ENCODE assay signal across 23 cellular contexts in genomic region chr19:56117376-56117884, GRCh38. TPM values are rescaled to one million over a fixed set of nuclear protein-coding genes. Genes with fewer than 3 reads are reported as not detected.
DNase-seq lines count a peak whose midpoint lies in the region; ATAC-seq and TF ChIP-seq lines count a peak whose summit lies in the region.
"Had no signal": no experiment of that assay in that cellular context is flagged by ENCODE, and none has a peak within 500 bp of the region (broad histone marks: within the 10 kb centered on the region; RNA-seq: fewer than 3 reads in every experiment).

No MANE protein-coding gene starts in this region.

- peak overlapping the region in 5 of 8 donors; percentile 91 to 100 (median 98) for H3K27ac ChIP-seq in spleen
- H3K27ac ChIP-seq: HL-60, ovary had no signal

- no peaks in the 10 kb centered on the region for H3K9me3 Mint-ChIP-seq in activated naive CD8-positive, alpha-beta T cell (ENCODE audit: low read depth)
- no peaks in the 10 kb centered on the region for H3K9me3 Mint-ChIP-seq in activated naive CD8-positive, alpha-beta T cell treated with anti-CD3 and anti-CD28 coated beads, Interleukin-2, amount 50 U/mL, for 24 hours
- no peaks in the 10 kb centered on the region for H3K9me3 Mint-ChIP-seq in activated B cell treated with CpG ODN at 0.5 μM for 24 hours
- H3K9me3 Mint-ChIP-seq: activated naive CD4-positive, alpha-beta T cell treated with anti-CD3 and anti-CD28 coated beads for 36 hours; endodermal cell had no signal

- no peak for ATAC-seq in activated naive CD8-positive, alpha-beta T cell treated with anti-CD3 and anti-CD28 coated beads, Interleukin-2, amount 50 U/mL, for 24 hours
- ATAC-seq in activated B cell treated with CpG ODN at 0.5 μM for 24 hours (ENCODE audit: low read depth) (no peak), GM18868 (IDR thresholded peaks at IDR 0.05; ENCODE audit: unreplicated experiment) (no peak)
- ATAC-seq: left ventricle myocardium superior, right cardiac atrium had no signal

- TF ChIP-seq POLR2A in spleen (IDR thresholded peaks at IDR 0.05) = no peak

- H3K4me1 ChIP-seq in iPS-15b (ENCODE audit: control insufficient read depth, insufficient read depth, low read length) (peaks cover 16% of the 10 kb centered on the region), spleen (peaks cover 65 to 92% (median 87%) of the 10 kb centered on the region in 6 donors)

- DNase-seq in activated naive CD8-positive, alpha-beta T cell treated with anti-CD3 and anti-CD28 coated beads, Interleukin-2, amount 50 U/mL, for 24 hours = no peak
- no peak for DNase-seq in activated B cell treated with CpG ODN at 0.5 μM for 24 hours
- DNase-seq in spleen = no peak
- no peak for DNase-seq in GM10248 (ENCODE audit: extremely low spot score)
- no peak for DNase-seq in NCI-H2029 treated with DMSO at 0.1 percent for 48 hours (lab: John Stamatoyannopoulos, UW)
- DNase-seq: activated CD4-positive, alpha-beta T cell treated with anti-CD3 and anti-CD28 coated beads for 48 hours; activated naive CD4-positive, alpha-beta T cell treated with anti-CD3 and anti-CD28 coated beads for 36 hours; aorta; C1 segment of cervical spinal cord; head of caudate nucleus; left ventricle myocardium superior; MG63; NCI-H1436 treated with DMSO at 0.1 percent for 48 hours; ovary; substantia nigra; SW 1271 had no signal

- H3K27me3 Mint-ChIP-seq in activated naive CD8-positive, alpha-beta T cell = no peaks in the 10 kb centered on the region
- no peaks in the 10 kb centered on the region for H3K27me3 Mint-ChIP-seq in activated naive CD8-positive, alpha-beta T cell treated with anti-CD3 and anti-CD28 coated beads, Interleukin-2, amount 50 U/mL, for 24 hours
- no peaks in the 10 kb centered on the region for H3K27me3 Mint-ChIP-seq in activated B cell treated with CpG ODN at 0.5 μM for 24 hours

- H3K27me3 ChIP-seq in iPS-15b (ENCODE audit: control insufficient read depth, insufficient read depth, low read length) (no peaks in the 10 kb centered on the region), spleen (replicated peaks in 1 of 7) (no peaks in the 10 kb centered on the region)
- H3K27me3 ChIP-seq: MG63, ovary had no signal

- peaks cover 50% of the 10 kb centered on the region for H3K4me1 Mint-ChIP-seq in activated naive CD8-positive, alpha-beta T cell (ENCODE audit: low read depth)
- peaks cover 58% of the 10 kb centered on the region for H3K4me1 Mint-ChIP-seq in activated naive CD8-positive, alpha-beta T cell treated with anti-CD3 and anti-CD28 coated beads, Interleukin-2, amount 50 U/mL, for 24 hours
- H3K4me1 Mint-ChIP-seq in activated B cell treated with CpG ODN at 0.5 μM for 24 hours = peaks cover 73% of the 10 kb centered on the region

- no peak for TF ChIP-seq CTCF in activated B cell treated with CpG ODN at 0.5 μM for 24 hours (IDR thresholded peaks at IDR 0.05)
- no peak for TF ChIP-seq CTCF in spleen (IDR thresholded peaks at IDR 0.05 in 8 of 11, conservative IDR thresholded peaks at IDR 0.05 in 3 of 11)
- no peak for TF ChIP-seq CTCF in GM10248 (IDR thresholded peaks at IDR 0.05; ENCODE audit: control extremely low read depth, extremely low read depth, low read depth, missing control alignments)

- peak overlapping the region; percentile 54 for H3K9ac ChIP-seq in iPS-15b (ENCODE audit: low read depth, low read length)

- CTCF ChIA-PET in activated B cell treated with CpG ODN at 0.5 μM for 24 hours (lab: Charles Lee) = no interaction called here
- CTCF ChIA-PET in GM10248 (lab: Yijun Ruan, JAX) = interaction anchor here (1.6 kb wide), 1 partner anchor 10 kb away, joined by 4 read pairs; no protein-coding TSS in a partner anchor

- H3K4me3 Mint-ChIP-seq in activated naive CD8-positive, alpha-beta T cell = peak overlapping the region; percentile 30
- H3K4me3 Mint-ChIP-seq in activated naive CD8-positive, alpha-beta T cell treated with anti-CD3 and anti-CD28 coated beads, Interleukin-2, amount 50 U/mL, for 24 hours = no peak overlapping the region
- H3K4me3 Mint-ChIP-seq in activated B cell treated with CpG ODN at 0.5 μM for 24 hours = peak overlapping the region; percentile 44
- H3K4me3 Mint-ChIP-seq: activated naive CD4-positive, alpha-beta T cell treated with anti-CD3 and anti-CD28 coated beads for 36 hours; endodermal cell had no signal

- POLR2A ChIA-PET in activated B cell treated with CpG ODN at 0.5 μM for 24 hours (lab: Charles Lee) (interaction anchor here (0.8 to 1.4 kb wide), 2 partner anchors 12 to 16 kb away, joined by 3 read pairs; no protein-coding TSS in a partner anchor), GM10248 (lab: Yijun Ruan, JAX) (interaction anchor here (1.5 kb wide), 1 partner anchor 12 kb away, joined by 3 read pairs; no protein-coding TSS in a partner anchor)

- H3K4me3 ChIP-seq in iPS-15b (ENCODE audit: low read depth, low read length) = no peak overlapping the region
- H3K4me3 ChIP-seq in spleen = no peak overlapping the region
- H3K4me3 ChIP-seq: MG63, ovary had no signal

- H3K9me3 ChIP-seq in iPS-15b (ENCODE audit: control insufficient read depth, insufficient read depth, low read length) (no peaks in the 10 kb centered on the region), spleen (no peaks in the 10 kb centered on the region)
- H3K9me3 ChIP-seq: MG63, ovary had no signal

- no peaks in the 10 kb centered on the region for H3K36me3 Mint-ChIP-seq in activated naive CD8-positive, alpha-beta T cell
- H3K36me3 Mint-ChIP-seq in activated naive CD8-positive, alpha-beta T cell treated with anti-CD3 and anti-CD28 coated beads, Interleukin-2, amount 50 U/mL, for 24 hours (ENCODE audit: low read depth) = peaks cover 15% of the 10 kb centered on the region
- H3K36me3 Mint-ChIP-seq in activated B cell treated with CpG ODN at 0.5 μM for 24 hours (ENCODE audit: low read depth) = peaks cover 10% of the 10 kb centered on the region

- peaks cover 9% of the 10 kb centered on the region for H3K36me3 ChIP-seq in iPS-15b (ENCODE audit: control insufficient read depth, insufficient read depth, low read length)
- peaks cover 0 to 34% (median 0%) of the 10 kb centered on the region in 6 donors for H3K36me3 ChIP-seq in spleen
- H3K36me3 ChIP-seq: ovary had no signal

- intact Hi-C loops in activated B cell treated with CpG ODN at 0.5 μM for 24 hours (cut with micrococcal nuclease) = no loop called here
- intact Hi-C loops in spleen (cut with DNase I; ENCODE audit: low total_unique reads) = no loop called here

- 83 to 92% (median 90%) methylated on average over 13 to 14 of the region's 14 CpGs for WGBS in spleen, 5 donors

- H3K27ac Mint-ChIP-seq in activated naive CD8-positive, alpha-beta T cell = no peak overlapping the region
- no peak overlapping the region for H3K27ac Mint-ChIP-seq in activated naive CD8-positive, alpha-beta T cell treated with anti-CD3 and anti-CD28 coated beads, Interleukin-2, amount 50 U/mL, for 24 hours
- H3K27ac Mint-ChIP-seq in activated B cell treated with CpG ODN at 0.5 μM for 24 hours = no peak overlapping the region
- H3K27ac Mint-ChIP-seq: activated naive CD4-positive, alpha-beta T cell treated with anti-CD3 and anti-CD28 coated beads for 36 hours had no signal

RNA-seq across cellular contexts. Expression of gene ZNF787, which starts 3.7 kb away (rescaled TPM):
- 40.8 and 42.3 TPM in 2 replicates for total RNA-seq in activated B cell treated with CpG ODN at 0.5 μM for 24 hours
- 10 to 100 TPM; 18.0 to 53.8 (median 42.8) TPM for total RNA-seq in spleen
- 10 to 100 TPM; 16.6 to 39.0 (median 21.1) TPM for polyA plus RNA-seq in spleen

RNA-seq across cellular contexts. Expression of gene ZNF444, which starts 23.7 kb away (rescaled TPM):
- total RNA-seq in activated B cell treated with CpG ODN at 0.5 μM for 24 hours (28.1 and 32.1 TPM in 2 replicates), spleen (10 to 100 TPM; 17.0 to 27.9 (median 23.1) TPM)
- polyA plus RNA-seq in spleen = 10 to 100 TPM; 17.0 to 35.1 (median 22.6) TPM

RNA-seq across cellular contexts. Expression of gene GALP, which starts 58.4 kb away (rescaled TPM):
- total RNA-seq in activated B cell treated with CpG ODN at 0.5 μM for 24 hours (not detected in 2 replicates), spleen (not detected)
- not detected for polyA plus RNA-seq in spleen
- total RNA-seq: activated naive CD4-positive, alpha-beta T cell treated with anti-CD3 and anti-CD28 coated beads for 36 hours; aorta; fibroblast of lung; left ventricle myocardium superior; ovary; right cardiac atrium had no signal
- polyA plus RNA-seq: aorta, fibroblast of lung, ovary, right cardiac atrium had no signal
